Comparison of ENCODE assay signal across 9 cellular contexts in genomic region chr5:56314536-56314935, GRCh38.
A peak's percentile ranks its signal among the peaks of the same experiment; 100 is the strongest.
DNase-seq lines count a peak whose midpoint lies in the region; ATAC-seq and TF ChIP-seq lines count a peak whose summit lies in the region.
"Had no signal": no experiment of that assay in that cellular context is flagged by ENCODE, and none has a peak within 500 bp of the region (broad histone marks: within the 10 kb centered on the region; RNA-seq: fewer than 3 reads in every experiment).

No MANE protein-coding gene starts in this region.

- H3K4me3 ChIP-seq in HFF-Myc (replicated peaks; ENCODE audit: low read depth, low read length) (no peak overlapping the region), mucosa of descending colon (no peak overlapping the region)

- H3K36me3 Mint-ChIP-seq in WTC11, result no peaks in the 10 kb centered on the region

- H3K27me3 Mint-ChIP-seq in WTC11 (ENCODE audit: low read depth), result peaks cover 59% of the 10 kb centered on the region

- H3K9me3 ChIP-seq in mucosa of descending colon, result no peaks in the 10 kb centered on the region

- TF ChIP-seq CTCF in HFF-Myc (IDR thresholded peaks at IDR 0.05; ENCODE audit: low read depth, low read length, missing control alignments) (peak; percentile 38), WTC11 (IDR thresholded peaks at IDR 0.05) (peak; percentile 25; the same call in 1 of the 2 replicates), mucosa of descending colon (IDR thresholded peaks at IDR 0.05) (peak; percentile 41)

- no peak overlapping the region for H3K27ac Mint-ChIP-seq in WTC11

- no peak overlapping the region for H3K4me3 Mint-ChIP-seq in WTC11

- H3K36me3 ChIP-seq in mucosa of descending colon (ENCODE audit: low read depth), result no peaks in the 10 kb centered on the region

- DNase-seq in NCI-H146 (lab: John Stamatoyannopoulos, UW) (peak; percentile 14), NCI-H146 treated with DMSO at 0.1 percent for 48 hours (lab: John Stamatoyannopoulos, UW; ENCODE audit: unreplicated experiment) (no peak), HFF-Myc (ENCODE audit: extremely low read depth, low read depth) (no peak), WTC11 (ENCODE audit: low spot score) (peak; percentile 35), mucosa of descending colon (peak in 1 of 3 donors; percentile 42), NCI-H526 treated with DMSO at 0.1 percent for 48 hours (lab: John Stamatoyannopoulos, UW) (no peak), A172 (ENCODE audit: low spot score) (no peak)
- DNase-seq: AML-193 had no signal

- intact Hi-C loops in mucosa of descending colon (cut with DNase I, micrococcal nuclease), result no loop called here

- no peaks in the 10 kb centered on the region for H3K9me3 Mint-ChIP-seq in WTC11

- ATAC-seq in WTC11 (peak; percentile 76), mucosa of descending colon (no peak), HG03354 (IDR thresholded peaks at IDR 0.05; ENCODE audit: poor library complexity, severe bottlenecking, unreplicated experiment) (no peak)

- CTCF ChIA-PET in WTC11 (lab: Charles Lee), result no interaction called here

- H3K4me1 ChIP-seq in mucosa of descending colon (ENCODE audit: low read depth), result no peaks in the 10 kb centered on the region

- H3K4me1 Mint-ChIP-seq in WTC11, result peaks cover 22% of the 10 kb centered on the region

- POLR2A ChIA-PET in WTC11 (lab: Charles Lee), result no interaction called here

TF ChIP-seq in WTC11, 78 proteins besides CTCF, POLR2A, EP300 and RAD21:
- no peak for TF ChIP-seq ZNF416 (CRISPR knock-in tag; IDR thresholded peaks at IDR 0.05)
- TF ChIP-seq ETV6 (CRISPR knock-in tag; IDR thresholded peaks at IDR 0.05), result no peak
- no peak for TF ChIP-seq GTF2I (CRISPR knock-in tag; conservative IDR thresholded peaks at IDR 0.05)
- TF ChIP-seq ZNF138 (CRISPR knock-in tag; conservative IDR thresholded peaks at IDR 0.05), result no peak
- no peak for TF ChIP-seq PREB (CRISPR knock-in tag; IDR thresholded peaks at IDR 0.05; ENCODE audit: borderline replicate concordance)
- TF ChIP-seq MXD4 (CRISPR knock-in tag; IDR thresholded peaks at IDR 0.05; ENCODE audit: borderline replicate concordance), result no peak
- TF ChIP-seq, protein P1, sequence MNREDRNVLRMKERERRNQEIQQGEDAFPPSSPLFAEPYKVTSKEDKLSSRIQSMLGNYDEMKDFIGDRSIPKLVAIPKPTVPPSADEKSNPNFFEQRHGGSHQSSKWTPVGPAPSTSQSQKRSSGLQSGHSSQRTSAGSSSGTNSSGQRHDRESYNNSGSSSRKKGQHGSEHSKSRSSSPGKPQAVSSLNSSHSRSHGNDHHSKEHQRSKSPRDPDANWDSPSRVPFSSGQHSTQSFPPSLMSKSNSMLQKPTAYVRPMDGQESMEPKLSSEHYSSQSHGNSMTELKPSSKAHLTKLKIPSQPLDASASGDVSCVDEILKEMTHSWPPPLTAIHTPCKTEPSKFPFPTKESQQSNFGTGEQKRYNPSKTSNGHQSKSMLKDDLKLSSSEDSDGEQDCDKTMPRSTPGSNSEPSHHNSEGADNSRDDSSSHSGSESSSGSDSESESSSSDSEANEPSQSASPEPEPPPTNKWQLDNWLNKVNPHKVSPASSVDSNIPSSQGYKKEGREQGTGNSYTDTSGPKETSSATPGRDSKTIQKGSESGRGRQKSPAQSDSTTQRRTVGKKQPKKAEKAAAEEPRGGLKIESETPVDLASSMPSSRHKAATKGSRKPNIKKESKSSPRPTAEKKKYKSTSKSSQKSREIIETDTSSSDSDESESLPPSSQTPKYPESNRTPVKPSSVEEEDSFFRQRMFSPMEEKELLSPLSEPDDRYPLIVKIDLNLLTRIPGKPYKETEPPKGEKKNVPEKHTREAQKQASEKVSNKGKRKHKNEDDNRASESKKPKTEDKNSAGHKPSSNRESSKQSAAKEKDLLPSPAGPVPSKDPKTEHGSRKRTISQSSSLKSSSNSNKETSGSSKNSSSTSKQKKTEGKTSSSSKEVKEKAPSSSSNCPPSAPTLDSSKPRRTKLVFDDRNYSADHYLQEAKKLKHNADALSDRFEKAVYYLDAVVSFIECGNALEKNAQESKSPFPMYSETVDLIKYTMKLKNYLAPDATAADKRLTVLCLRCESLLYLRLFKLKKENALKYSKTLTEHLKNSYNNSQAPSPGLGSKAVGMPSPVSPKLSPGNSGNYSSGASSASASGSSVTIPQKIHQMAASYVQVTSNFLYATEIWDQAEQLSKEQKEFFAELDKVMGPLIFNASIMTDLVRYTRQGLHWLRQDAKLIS (CRISPR knock-in tag; IDR thresholded peaks at IDR 0.05; ENCODE audit: borderline replicate concordance), result no peak
- TF ChIP-seq NR1H2 (CRISPR knock-in tag; IDR thresholded peaks at IDR 0.05), result no peak
TF ChIP-seq in WTC11: peak in this region for 0.

Comparison
In these comparisons a context has a peak if more than half of its experiments do, and no peak if none do; other contexts are left out.
1. DNase-seq: peak in NCI-H146 (single experiment) and WTC11 (single experiment); none in NCI-H146 treated with DMSO at 0.1 percent for 48 hours (single experiment), HFF-Myc (single experiment), NCI-H526 treated with DMSO at 0.1 percent for 48 hours (single experiment) and A172 (single experiment).
2. Peak in every context shown above with its lines, with median percentiles within 50 percentile points of each other: CTCF ChIP-seq.